Comparison of ENCODE assay signal across 1 cellular context in genomic region chr7:150339369-150339768, GRCh38.
TF ChIP-seq lines count a peak whose summit lies in the region.

No MANE protein-coding gene starts in this region.

TF ChIP-seq in GM23338, 12 proteins besides CTCF, POLR2A, EP300 and RAD21:
- TF ChIP-seq NANOG (IDR thresholded peaks at IDR 0.05; ENCODE audit: borderline replicate concordance) (no peak), ZNF462 (CRISPR knock-in tag; IDR thresholded peaks at IDR 0.05) (no peak), EZH2phosphoT487 (IDR thresholded peaks at IDR 0.05; ENCODE audit: unreplicated experiment) (no peak)
